In genomic region chr1:179082308-179083030, GRCh38 we compare ENCODE assay signal across 8 cellular contexts. TPM values are rescaled to one million over a fixed set of nuclear protein-coding genes. Genes with fewer than 3 reads are reported as not detected.
DNase-seq lines count a peak whose midpoint lies in the region; ATAC-seq, FAIRE-seq and TF ChIP-seq lines count a peak whose summit lies in the region.

No MANE protein-coding gene starts in this region.

- H3K27ac Mint-ChIP-seq in CD4-positive, CD25-positive, alpha-beta regulatory T cell = peak overlapping the region; percentile 94 to 97 (median 97)
- H3K27ac Mint-ChIP-seq in astrocyte (ENCODE audit: unreplicated experiment) = peak overlapping the region; percentile 93

- H3K79me2 ChIP-seq in astrocyte (ENCODE audit: insufficient read depth, low read length) = peaks cover 18% of the 10 kb centered on the region

- TF ChIP-seq CTCF in astrocyte (IDR thresholded peaks at IDR 0.05; ENCODE audit: insufficient read depth, low read depth, low read length) = no peak

- no peaks in the 10 kb centered on the region for H3K9me3 ChIP-seq in CD4-positive, CD25-positive, alpha-beta regulatory T cell (ENCODE audit: control insufficient read depth in 2 of 2, low read length in 2 of 2)
- H3K9me3 ChIP-seq in astrocyte (ENCODE audit: insufficient read depth, low read depth, low read length) (no peaks in the 10 kb centered on the region), skeletal muscle satellite cell (replicated peaks; ENCODE audit: low read length) (no peaks in the 10 kb centered on the region)

- H3K9me3 Mint-ChIP-seq in CD4-positive, CD25-positive, alpha-beta regulatory T cell = no peaks in the 10 kb centered on the region
- H3K9me3 Mint-ChIP-seq in astrocyte (ENCODE audit: unreplicated experiment) = no peaks in the 10 kb centered on the region

- peak overlapping the region; percentile 95 to 99 (median 96) for H3K4me3 Mint-ChIP-seq in CD4-positive, CD25-positive, alpha-beta regulatory T cell
- peak overlapping the region; percentile 92 for H3K4me3 Mint-ChIP-seq in astrocyte (ENCODE audit: unreplicated experiment)

- peak overlapping the region; percentile 78 for H2AFZ ChIP-seq in astrocyte (ENCODE audit: low read depth, low read length)

- no peak for FAIRE-seq in astrocyte (lab: Jason Lieb, UNC)

- H3K36me3 ChIP-seq in CD4-positive, CD25-positive, alpha-beta regulatory T cell (ENCODE audit: control insufficient read depth, insufficient read depth, low read length) = peaks cover 6% of the 10 kb centered on the region
- H3K36me3 ChIP-seq in astrocyte (ENCODE audit: insufficient read depth, low read length) = peaks cover 3% of the 10 kb centered on the region
- H3K36me3 ChIP-seq in skeletal muscle satellite cell (ENCODE audit: insufficient read depth, low read length) = peaks cover 8% of the 10 kb centered on the region

- H3K27me3 Mint-ChIP-seq in CD4-positive, CD25-positive, alpha-beta regulatory T cell = no peaks in the 10 kb centered on the region
- no peaks in the 10 kb centered on the region for H3K27me3 Mint-ChIP-seq in astrocyte (ENCODE audit: low read depth, unreplicated experiment)

- no peaks in the 10 kb centered on the region for H3K36me3 Mint-ChIP-seq in CD4-positive, CD25-positive, alpha-beta regulatory T cell
- peaks cover 1% of the 10 kb centered on the region for H3K36me3 Mint-ChIP-seq in astrocyte (ENCODE audit: low read depth, unreplicated experiment)

- peak overlapping the region; percentile 90 for H3K4me2 ChIP-seq in astrocyte (ENCODE audit: low read length)
- peak overlapping the region; percentile 89 for H3K4me2 ChIP-seq in skeletal muscle satellite cell (ENCODE audit: low read length)

- no peaks in the 10 kb centered on the region for H3K27me3 ChIP-seq in CD4-positive, CD25-positive, alpha-beta regulatory T cell (ENCODE audit: control insufficient read depth, insufficient read depth, low read length)
- H3K27me3 ChIP-seq in astrocyte (ENCODE audit: insufficient read depth, low read length) = no peaks in the 10 kb centered on the region
- H3K27me3 ChIP-seq in skeletal muscle satellite cell (ENCODE audit: control insufficient read depth, insufficient read depth, low read length) = no peaks in the 10 kb centered on the region

- H3K27ac ChIP-seq in CD4-positive, CD25-positive, alpha-beta regulatory T cell (ENCODE audit: insufficient read depth, low read length, poor library complexity, severe bottlenecking) = peak overlapping the region; percentile 85
- H3K27ac ChIP-seq in astrocyte (ENCODE audit: low read depth, low read length) = peak overlapping the region; percentile 59

- peak; percentile 12 to 14 for ATAC-seq in CD4-positive, CD25-positive, alpha-beta regulatory T cell (ENCODE audit: low read depth in 2 of 2)
- ATAC-seq in GM19351 (IDR thresholded peaks at IDR 0.05; ENCODE audit: unreplicated experiment) = peak; percentile 15
- peak; percentile 2 for ATAC-seq in HG03378 (IDR thresholded peaks at IDR 0.05; ENCODE audit: unreplicated experiment)

- peak; percentile 25 to 35 (median 33) for DNase-seq in CD4-positive, CD25-positive, alpha-beta regulatory T cell
- DNase-seq in SK-N-DZ (ENCODE audit: low spot score) (peak; percentile 29), astrocyte (ENCODE audit: low read depth) (no peak), NCI-H128 (lab: John Stamatoyannopoulos, UW; ENCODE audit: unreplicated experiment) (no peak)

- peak overlapping the region; percentile 92 for H3K4me3 ChIP-seq in CD4-positive, CD25-positive, alpha-beta regulatory T cell (ENCODE audit: low read depth, low read length)
- peak overlapping the region; percentile 76 for H3K4me3 ChIP-seq in astrocyte (ENCODE audit: insufficient read depth, low read depth, low read length)
- peak overlapping the region; percentile 62 for H3K4me3 ChIP-seq in iPS-11a (ENCODE audit: low read depth, low read length)
- peak overlapping the region; percentile 85 for H3K4me3 ChIP-seq in skeletal muscle satellite cell (ENCODE audit: low read length)

- peaks cover 20 to 37% (median 27%) of the 10 kb centered on the region in 4 donors for H3K4me1 Mint-ChIP-seq in CD4-positive, CD25-positive, alpha-beta regulatory T cell
- peaks cover 14% of the 10 kb centered on the region for H3K4me1 Mint-ChIP-seq in astrocyte (ENCODE audit: low read depth, unreplicated experiment)

- H3K4me1 ChIP-seq in CD4-positive, CD25-positive, alpha-beta regulatory T cell (ENCODE audit: control insufficient read depth, insufficient read depth, low read length, poor library complexity, severe bottlenecking) = peaks cover 25% of the 10 kb centered on the region
- H3K4me1 ChIP-seq in astrocyte (ENCODE audit: insufficient read depth, low read length) = peaks cover 19% of the 10 kb centered on the region
- H3K4me1 ChIP-seq in skeletal muscle satellite cell (ENCODE audit: control insufficient read depth, insufficient read depth, low read length) = peaks cover 25% of the 10 kb centered on the region

- peak overlapping the region; percentile 90 for H3K9ac ChIP-seq in astrocyte (ENCODE audit: low read length)
- H3K9ac ChIP-seq in skeletal muscle satellite cell (ENCODE audit: low read depth, low read length) = peak overlapping the region; percentile 89

- peaks cover 23% of the 10 kb centered on the region for H4K20me1 ChIP-seq in astrocyte (ENCODE audit: insufficient read depth, low read length)

RNA-seq across cellular contexts. Expression of gene TOR3A, which starts 0.6 kb away (rescaled TPM):
- total RNA-seq in CD4-positive, CD25-positive, alpha-beta regulatory T cell = 23.2 TPM
- polyA plus RNA-seq in CD4-positive, CD25-positive, alpha-beta regulatory T cell = 10 to 100 TPM; 33.7 to 44.9 (median 38.8) TPM
- 14.9 and 28.1 TPM in 2 replicates for polyA plus RNA-seq in SK-N-DZ (2014; cell fraction: cytosol; rRNA removed)
- polyA plus RNA-seq in SK-N-DZ (2014; cell fraction: nucleus; rRNA removed) = 10.4 and 27.1 TPM in 2 replicates
- total RNA-seq in astrocyte = 14.5 and 16.8 TPM in 2 replicates
- total RNA-seq in skeletal muscle satellite cell (2012; rRNA removed) = 25.6 and 31.7 TPM in 2 replicates

RNA-seq across cellular contexts. Expression of gene FAM20B, which starts 56.8 kb away (rescaled TPM):
- total RNA-seq in CD4-positive, CD25-positive, alpha-beta regulatory T cell = 14.1 TPM
- polyA plus RNA-seq in CD4-positive, CD25-positive, alpha-beta regulatory T cell = 10 to 100 TPM in 1 of 4 donors, 1 to 10 TPM in 3; 4.2 to 10.1 (median 6.8) TPM
- polyA plus RNA-seq in SK-N-DZ (2014; cell fraction: cytosol; rRNA removed) = 23.2 TPM in 2 replicates
- polyA plus RNA-seq in SK-N-DZ (2014; cell fraction: nucleus; rRNA removed) = 11.1 and 11.3 TPM in 2 replicates
- 34.0 and 39.8 TPM in 2 replicates for total RNA-seq in astrocyte
- total RNA-seq in skeletal muscle satellite cell (2012; rRNA removed) = 32.1 and 33.5 TPM in 2 replicates

Comparison
In these comparisons a context has a peak if more than half of its experiments do, and no peak if none do; other contexts are left out.
1. DNase-seq: peak in CD4-positive, CD25-positive, alpha-beta regulatory T cell (3 of 3) and SK-N-DZ (single experiment); none in astrocyte (single experiment) and NCI-H128 (single experiment).
2. Peak in every context shown above with its lines, with median percentiles within 50 percentile points of each other: ATAC-seq and H3K4me3 ChIP-seq.